In the genomic region with DNA sequence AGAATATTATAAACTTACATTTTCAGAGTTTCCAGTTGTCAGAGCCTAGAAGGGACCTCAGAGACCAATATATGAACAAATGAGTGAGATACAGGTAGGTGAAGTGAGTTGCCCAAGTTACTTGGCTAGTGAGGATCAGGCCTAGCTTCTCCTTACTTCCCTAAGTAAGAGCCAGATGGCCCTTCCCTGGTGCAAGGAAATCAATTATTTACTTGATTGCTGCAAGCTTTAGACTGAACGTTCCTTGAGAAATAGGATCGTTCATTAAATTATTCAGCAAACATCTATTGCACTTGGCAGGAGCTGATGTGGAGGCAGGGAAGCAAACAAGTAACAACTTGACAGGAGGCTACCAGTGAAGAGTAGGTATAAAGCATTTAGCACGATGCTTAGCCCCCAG, we compare ENCODE assay signal across 26 cellular contexts.
"Had no signal": no experiment of that assay in that cellular context is flagged by ENCODE, and none has a peak within 500 bp of the region (broad histone marks: within the 10 kb centered on the region; RNA-seq: fewer than 3 reads in every experiment).

No MANE protein-coding gene starts in this region.

- H3K9me3 ChIP-seq: heart left ventricle, left ventricle myocardium inferior, lower lobe of right lung, ovary, right lobe of liver, spleen, thoracic aorta had no signal

- H3K9me3 Mint-ChIP-seq: natural killer cell; stimulated activated memory B cell treated with anti-CD40 and anti-IgM and Interleukin-4, amounts not matched to agents 10 μg/mL and 1 μg/mL and 100 μg/mL, for 72 hours; stimulated activated naive CD8-positive, alpha-beta T cell treated with anti-CD3 and anti-CD28 coated beads, Interleukin-15, amount 100 ng/mL, for 72 hours had no signal

- H3K27me3 ChIP-seq: neural progenitor cell, ovary, right lobe of liver had no signal

- FAIRE-seq: frontal cortex had no signal

- H3K27me3 Mint-ChIP-seq: stimulated activated memory B cell treated with anti-CD40 and anti-IgM and Interleukin-4, amounts not matched to agents 10 μg/mL and 1 μg/mL and 100 μg/mL, for 72 hours; stimulated activated naive CD8-positive, alpha-beta T cell treated with anti-CD3 and anti-CD28 coated beads, Interleukin-15, amount 100 ng/mL, for 72 hours had no signal

- H3K4me2 ChIP-seq: neural progenitor cell had no signal

- H3K36me3 Mint-ChIP-seq: natural killer cell; neural progenitor cell; stimulated activated memory B cell treated with anti-CD40 and anti-IgM and Interleukin-4, amounts not matched to agents 10 μg/mL and 1 μg/mL and 100 μg/mL, for 72 hours had no signal

- H2AFZ ChIP-seq: neural progenitor cell had no signal

- H3K4me3 Mint-ChIP-seq: endodermal cell; natural killer cell; neural progenitor cell; stimulated activated memory B cell treated with anti-CD40 and anti-IgM and Interleukin-4, amounts not matched to agents 10 μg/mL and 1 μg/mL and 100 μg/mL, for 72 hours; stimulated activated naive CD8-positive, alpha-beta T cell treated with anti-CD3 and anti-CD28 coated beads, Interleukin-15, amount 100 ng/mL, for 72 hours had no signal

- H3K9ac ChIP-seq: neural progenitor cell had no signal

- ATAC-seq: esophagus mucosa; heart left ventricle; lower lobe of right lung; natural killer cell; right lobe of liver; stimulated activated memory B cell treated with anti-CD40 and anti-IgM and Interleukin-4, amounts not matched to agents 10 μg/mL and 1 μg/mL and 100 μg/mL, for 72 hours; stimulated activated naive CD8-positive, alpha-beta T cell treated with anti-CD3 and anti-CD28 coated beads, Interleukin-15, amount 100 ng/mL, for 72 hours had no signal

- H3K4me1 ChIP-seq: heart left ventricle, left ventricle myocardium inferior, lower lobe of right lung, neural progenitor cell, right lobe of liver, spleen had no signal

- H3K27ac Mint-ChIP-seq: endodermal cell; natural killer cell; neural progenitor cell; stimulated activated memory B cell treated with anti-CD40 and anti-IgM and Interleukin-4, amounts not matched to agents 10 μg/mL and 1 μg/mL and 100 μg/mL, for 72 hours had no signal

- H3K27ac ChIP-seq: coronary artery, heart left ventricle, left ventricle myocardium inferior, lower lobe of right lung, neural progenitor cell, ovary, right lobe of liver, spleen, thoracic aorta had no signal

- H3K36me3 ChIP-seq: heart left ventricle, left ventricle myocardium inferior, lower lobe of right lung, neural progenitor cell, ovary, right lobe of liver, spleen, thoracic aorta had no signal

- H3K4me3 ChIP-seq: coronary artery, heart left ventricle, left ventricle myocardium inferior, lower lobe of right lung, neural progenitor cell, ovary, right lobe of liver, spleen, thoracic aorta had no signal

- H3K4me1 Mint-ChIP-seq: endodermal cell; natural killer cell; stimulated activated naive CD8-positive, alpha-beta T cell treated with anti-CD3 and anti-CD28 coated beads, Interleukin-15, amount 100 ng/mL, for 72 hours had no signal

- DNase-seq: caudate nucleus; effector CD4-positive, alpha-beta T cell; endodermal cell; heart left ventricle; hippocampal formation; left ventricle myocardium inferior; lower lobe of right lung; mesendoderm; natural killer cell; nucleus accumbens; ovary; retina; right lobe of liver; spleen; stimulated activated CD4-positive, alpha-beta T cell treated with anti-CD3 and anti-CD28 coated beads, Interleukin-15, amount 100 ng/mL, for 24 hours; stimulated activated CD4-positive, alpha-beta T cell treated with anti-CD3 and anti-CD28 coated beads, Interleukin-1b, Interleukin-23, amount 100 ng/mL, for 48 hours; stimulated activated CD4-positive, alpha-beta T cell treated with anti-CD3 and anti-CD28 coated beads, Interleukin-4, amount 100 ng/mL, for 24 hours; stimulated activated naive CD8-positive, alpha-beta T cell treated with anti-CD3 and anti-CD28 coated beads, Interleukin-15, amount 100 ng/mL, for 72 hours; substantia nigra; trophoblast cell had no signal
